ENCODE assay signal across 8 cellular contexts in the genomic region with DNA sequence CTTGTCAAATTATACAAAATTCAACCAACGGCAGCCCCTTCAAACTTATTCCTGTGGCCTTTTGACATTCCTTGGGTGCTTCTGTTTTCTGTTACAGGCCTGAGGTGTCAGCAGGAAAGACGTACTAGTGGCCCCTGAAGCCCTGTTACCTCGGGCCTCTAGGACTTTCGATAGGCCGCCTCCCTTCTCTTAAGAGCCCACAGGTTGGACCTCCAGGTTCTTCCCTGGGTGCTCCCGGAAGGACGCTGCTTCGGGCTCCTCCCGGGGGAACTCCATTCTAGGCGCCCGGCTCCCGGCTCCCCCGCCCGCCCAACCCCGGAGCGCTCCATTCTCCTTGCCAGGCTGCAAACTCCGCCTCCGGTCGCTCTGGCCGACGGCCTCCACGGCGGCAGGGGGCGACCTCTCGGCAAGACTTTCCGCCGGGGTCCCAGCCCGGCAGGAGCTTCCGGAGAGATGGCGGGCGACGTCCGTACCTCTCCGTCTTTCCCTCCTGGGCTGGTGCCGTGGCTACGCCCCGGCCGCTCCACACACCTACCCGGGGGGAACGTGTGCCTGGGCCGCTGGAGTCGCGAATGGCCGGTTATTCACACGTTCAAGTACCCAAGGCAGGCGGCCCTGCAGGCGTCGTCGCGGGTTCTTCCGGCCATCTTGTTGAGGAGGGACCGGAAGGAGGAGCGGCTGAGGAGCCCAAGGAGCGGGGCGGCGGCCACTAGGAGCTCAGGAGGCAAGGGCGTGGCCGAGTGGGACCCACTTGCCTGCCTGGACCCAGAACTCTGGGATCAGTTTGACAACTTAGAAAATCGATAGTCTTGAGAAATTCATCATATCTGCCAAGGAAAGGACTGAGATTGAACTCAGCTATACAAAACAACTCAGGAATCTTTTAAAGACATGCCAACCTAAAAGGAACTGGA. TPM values are rescaled to one million over a fixed set of nuclear protein-coding genes. Genes with fewer than 3 reads are reported as not detected.
DNase-seq lines count a peak whose midpoint lies in the region; ATAC-seq, FAIRE-seq and TF ChIP-seq lines count a peak whose summit lies in the region.

No MANE protein-coding gene starts in this region.

- peak overlapping the region; percentile 86 for H3K27ac ChIP-seq in 22Rv1

- H3K27me3 Mint-ChIP-seq in WTC11 (ENCODE audit: low read depth): peaks cover 76% of the 10 kb centered on the region

- peaks cover 26% of the 10 kb centered on the region for H3K9me3 Mint-ChIP-seq in WTC11

- H3K36me3 Mint-ChIP-seq in WTC11: peaks cover 28% of the 10 kb centered on the region

- FAIRE-seq in islet of Langerhans (lab: Jason Lieb, UNC): peak; percentile 66

- DNase-seq in NCI-H2081 treated with DMSO at 0.1 percent for 48 hours (lab: John Stamatoyannopoulos, UW) (peak; percentile 30), WTC11 (ENCODE audit: low spot score) (peak; percentile 86), cardiac fibroblast (ENCODE audit: low read depth in 2 of 2) (peak; percentile 88 to 91)
- DNase-seq in stimulated activated CD4-positive, alpha-beta T cell treated with anti-CD3 and anti-CD28 coated beads, Interleukin-12 subunit alpha, Interleukin-12 subunit beta, amount 100 ng/mL, for 48 hours (ENCODE audit: low read depth in 2 of 3, low spot score in 1 of 3): peak; percentile 71 to 87 (median 78)

- peak overlapping the region; percentile 71 to 74 for H3K4me3 ChIP-seq in cardiac fibroblast (replicated peaks in 1 of 2; ENCODE audit: low read depth in 2 of 2, low read length in 2 of 2)

- CTCF ChIA-PET in WTC11 (lab: Charles Lee): interaction anchor here (0.5 to 1.7 kb wide), 35 partner anchors 9 to 394 kb away, joined by 3 to 13 read pairs (median 4); a partner anchor contains a TSS

- POLR2A ChIA-PET in WTC11 (lab: Charles Lee): interaction anchor here (0.6 to 1.3 kb wide), 3 partner anchors 13 to 291 kb away, joined by 3 to 4 read pairs (median 4); a partner anchor contains a TSS

- TF ChIP-seq CTCF in 22Rv1 (IDR thresholded peaks at IDR 0.05) (peak; percentile 87), WTC11 (IDR thresholded peaks at IDR 0.05) (no peak), cardiac fibroblast (IDR thresholded peaks at IDR 0.05; ENCODE audit: low read depth, low read length) (peak; percentile 54)

- no peaks in the 10 kb centered on the region for H3K4me1 Mint-ChIP-seq in WTC11

- H3K27ac Mint-ChIP-seq in WTC11: no peak overlapping the region

- peak overlapping the region; percentile 61 for H3K4me3 Mint-ChIP-seq in WTC11

- peak; percentile 85 for ATAC-seq in GM18499 (IDR thresholded peaks at IDR 0.05; ENCODE audit: insufficient read depth, unreplicated experiment)
- ATAC-seq in HG02943 (IDR thresholded peaks at IDR 0.05; ENCODE audit: low read depth, unreplicated experiment): peak; percentile 91
- ATAC-seq in WTC11: peak; percentile 96

TF ChIP-seq in WTC11, 78 proteins besides CTCF, POLR2A, EP300 and RAD21 (continues in another document):
- TF ChIP-seq GTF2I (CRISPR knock-in tag; conservative IDR thresholded peaks at IDR 0.05) (no peak; the same call in 1 of the 2 replicates), HMGA2 (CRISPR knock-in tag; IDR thresholded peaks at IDR 0.05) (no peak), ESRRA (CRISPR knock-in tag; IDR thresholded peaks at IDR 0.05; ENCODE audit: borderline replicate concordance) (no peak), SMAD3 (CRISPR knock-in tag; IDR thresholded peaks at IDR 0.05; ENCODE audit: borderline replicate concordance) (no peak), NFATC4 (CRISPR knock-in tag; IDR thresholded peaks at IDR 0.05) (no peak), EMX1 (CRISPR knock-in tag; IDR thresholded peaks at IDR 0.05) (peak; percentile 75; the same call in 1 of the 2 replicates), ZNF219 (CRISPR knock-in tag; IDR thresholded peaks at IDR 0.05; ENCODE audit: borderline replicate concordance) (no peak), PRRX2 (CRISPR knock-in tag; IDR thresholded peaks at IDR 0.05) (peak; percentile 62; the same call in 1 of the 2 replicates), RORB (CRISPR knock-in tag; IDR thresholded peaks at IDR 0.05) (no peak), TEAD1 (CRISPR knock-in tag; IDR thresholded peaks at IDR 0.05) (peak; percentile 62; the same call in 1 of the 2 replicates), SMAD4 (CRISPR knock-in tag; IDR thresholded peaks at IDR 0.05) (peak; percentile 64; the same call in 1 of the 2 replicates), NFE2L1 (CRISPR knock-in tag; IDR thresholded peaks at IDR 0.05) (0 out of 2 replicates have a peak, but pooled peaks have one; percentile 60), IRF2 (CRISPR knock-in tag; IDR thresholded peaks at IDR 0.05; ENCODE audit: borderline replicate concordance, low read depth) (no peak), ZBTB21 (CRISPR knock-in tag; IDR thresholded peaks at IDR 0.05; ENCODE audit: borderline replicate concordance) (no peak)
- TF ChIP-seq, protein P1, sequence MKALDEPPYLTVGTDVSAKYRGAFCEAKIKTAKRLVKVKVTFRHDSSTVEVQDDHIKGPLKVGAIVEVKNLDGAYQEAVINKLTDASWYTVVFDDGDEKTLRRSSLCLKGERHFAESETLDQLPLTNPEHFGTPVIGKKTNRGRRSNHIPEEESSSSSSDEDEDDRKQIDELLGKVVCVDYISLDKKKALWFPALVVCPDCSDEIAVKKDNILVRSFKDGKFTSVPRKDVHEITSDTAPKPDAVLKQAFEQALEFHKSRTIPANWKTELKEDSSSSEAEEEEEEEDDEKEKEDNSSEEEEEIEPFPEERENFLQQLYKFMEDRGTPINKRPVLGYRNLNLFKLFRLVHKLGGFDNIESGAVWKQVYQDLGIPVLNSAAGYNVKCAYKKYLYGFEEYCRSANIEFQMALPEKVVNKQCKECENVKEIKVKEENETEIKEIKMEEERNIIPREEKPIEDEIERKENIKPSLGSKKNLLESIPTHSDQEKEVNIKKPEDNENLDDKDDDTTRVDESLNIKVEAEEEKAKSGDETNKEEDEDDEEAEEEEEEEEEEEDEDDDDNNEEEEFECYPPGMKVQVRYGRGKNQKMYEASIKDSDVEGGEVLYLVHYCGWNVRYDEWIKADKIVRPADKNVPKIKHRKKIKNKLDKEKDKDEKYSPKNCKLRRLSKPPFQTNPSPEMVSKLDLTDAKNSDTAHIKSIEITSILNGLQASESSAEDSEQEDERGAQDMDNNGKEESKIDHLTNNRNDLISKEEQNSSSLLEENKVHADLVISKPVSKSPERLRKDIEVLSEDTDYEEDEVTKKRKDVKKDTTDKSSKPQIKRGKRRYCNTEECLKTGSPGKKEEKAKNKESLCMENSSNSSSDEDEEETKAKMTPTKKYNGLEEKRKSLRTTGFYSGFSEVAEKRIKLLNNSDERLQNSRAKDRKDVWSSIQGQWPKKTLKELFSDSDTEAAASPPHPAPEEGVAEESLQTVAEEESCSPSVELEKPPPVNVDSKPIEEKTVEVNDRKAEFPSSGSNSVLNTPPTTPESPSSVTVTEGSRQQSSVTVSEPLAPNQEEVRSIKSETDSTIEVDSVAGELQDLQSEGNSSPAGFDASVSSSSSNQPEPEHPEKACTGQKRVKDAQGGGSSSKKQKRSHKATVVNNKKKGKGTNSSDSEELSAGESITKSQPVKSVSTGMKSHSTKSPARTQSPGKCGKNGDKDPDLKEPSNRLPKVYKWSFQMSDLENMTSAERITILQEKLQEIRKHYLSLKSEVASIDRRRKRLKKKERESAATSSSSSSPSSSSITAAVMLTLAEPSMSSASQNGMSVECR (CRISPR knock-in tag; IDR thresholded peaks at IDR 0.05; ENCODE audit: borderline replicate concordance): no peak
- TF ChIP-seq, protein P2, sequence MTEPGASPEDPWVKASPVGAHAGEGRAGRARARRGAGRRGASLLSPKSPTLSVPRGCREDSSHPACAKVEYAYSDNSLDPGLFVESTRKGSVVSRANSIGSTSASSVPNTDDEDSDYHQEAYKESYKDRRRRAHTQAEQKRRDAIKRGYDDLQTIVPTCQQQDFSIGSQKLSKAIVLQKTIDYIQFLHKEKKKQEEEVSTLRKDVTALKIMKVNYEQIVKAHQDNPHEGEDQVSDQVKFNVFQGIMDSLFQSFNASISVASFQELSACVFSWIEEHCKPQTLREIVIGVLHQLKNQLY (CRISPR knock-in tag; IDR thresholded peaks at IDR 0.05): no peak
- TF ChIP-seq, protein P3, sequence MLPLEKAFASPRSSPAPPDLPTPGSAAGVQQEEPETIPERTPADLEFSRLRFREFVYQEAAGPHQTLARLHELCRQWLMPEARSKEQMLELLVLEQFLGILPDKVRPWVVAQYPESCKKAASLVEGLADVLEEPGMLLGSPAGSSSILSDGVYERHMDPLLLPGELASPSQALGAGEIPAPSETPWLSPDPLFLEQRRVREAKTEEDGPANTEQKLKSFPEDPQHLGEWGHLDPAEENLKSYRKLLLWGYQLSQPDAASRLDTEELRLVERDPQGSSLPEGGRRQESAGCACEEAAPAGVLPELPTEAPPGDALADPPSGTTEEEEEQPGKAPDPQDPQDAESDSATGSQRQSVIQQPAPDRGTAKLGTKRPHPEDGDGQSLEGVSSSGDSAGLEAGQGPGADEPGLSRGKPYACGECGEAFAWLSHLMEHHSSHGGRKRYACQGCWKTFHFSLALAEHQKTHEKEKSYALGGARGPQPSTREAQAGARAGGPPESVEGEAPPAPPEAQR (CRISPR knock-in tag; IDR thresholded peaks at IDR 0.05): peak; percentile 65; the same call in 1 of the 2 replicates
- TF ChIP-seq, protein P4, sequence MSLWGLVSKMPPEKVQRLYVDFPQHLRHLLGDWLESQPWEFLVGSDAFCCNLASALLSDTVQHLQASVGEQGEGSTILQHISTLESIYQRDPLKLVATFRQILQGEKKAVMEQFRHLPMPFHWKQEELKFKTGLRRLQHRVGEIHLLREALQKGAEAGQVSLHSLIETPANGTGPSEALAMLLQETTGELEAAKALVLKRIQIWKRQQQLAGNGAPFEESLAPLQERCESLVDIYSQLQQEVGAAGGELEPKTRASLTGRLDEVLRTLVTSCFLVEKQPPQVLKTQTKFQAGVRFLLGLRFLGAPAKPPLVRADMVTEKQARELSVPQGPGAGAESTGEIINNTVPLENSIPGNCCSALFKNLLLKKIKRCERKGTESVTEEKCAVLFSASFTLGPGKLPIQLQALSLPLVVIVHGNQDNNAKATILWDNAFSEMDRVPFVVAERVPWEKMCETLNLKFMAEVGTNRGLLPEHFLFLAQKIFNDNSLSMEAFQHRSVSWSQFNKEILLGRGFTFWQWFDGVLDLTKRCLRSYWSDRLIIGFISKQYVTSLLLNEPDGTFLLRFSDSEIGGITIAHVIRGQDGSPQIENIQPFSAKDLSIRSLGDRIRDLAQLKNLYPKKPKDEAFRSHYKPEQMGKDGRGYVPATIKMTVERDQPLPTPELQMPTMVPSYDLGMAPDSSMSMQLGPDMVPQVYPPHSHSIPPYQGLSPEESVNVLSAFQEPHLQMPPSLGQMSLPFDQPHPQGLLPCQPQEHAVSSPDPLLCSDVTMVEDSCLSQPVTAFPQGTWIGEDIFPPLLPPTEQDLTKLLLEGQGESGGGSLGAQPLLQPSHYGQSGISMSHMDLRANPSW (CRISPR knock-in tag; conservative IDR thresholded peaks at IDR 0.05; ENCODE audit: low read depth): no peak

RNA-seq across cellular contexts. Expression of a gene that starts 27.5 kb away (rescaled TPM):
- total RNA-seq in WTC11 (2021): 58.2 to 66.1 TPM (median 65.8 TPM) in 3 replicates

RNA-seq across cellular contexts. Expression of a gene that starts 58.5 kb away (rescaled TPM):
- 84.9 to 92.6 TPM (median 88.2 TPM) in 3 replicates for total RNA-seq in WTC11 (2021)

Comparison
In these comparisons a context has a peak if more than half of its experiments do, and no peak if none do; other contexts are left out.
1. Peak in every context shown above with its lines: DNase-seq, ATAC-seq, H3K4me3 ChIP-seq and H3K27ac ChIP-seq.
2. DNase-seq: peak in every context shown above with its lines; median percentile 90 in cardiac fibroblast; 86 in WTC11; 78 in stimulated activated CD4-positive, alpha-beta T cell treated with anti-CD3 and anti-CD28 coated beads, Interleukin-12 subunit alpha, Interleukin-12 subunit beta, amount 100 ng/mL, for 48 hours; 30 in NCI-H2081 treated with DMSO at 0.1 percent for 48 hours.